ENCODE assay signal across 8 cellular contexts in the genomic region with DNA sequence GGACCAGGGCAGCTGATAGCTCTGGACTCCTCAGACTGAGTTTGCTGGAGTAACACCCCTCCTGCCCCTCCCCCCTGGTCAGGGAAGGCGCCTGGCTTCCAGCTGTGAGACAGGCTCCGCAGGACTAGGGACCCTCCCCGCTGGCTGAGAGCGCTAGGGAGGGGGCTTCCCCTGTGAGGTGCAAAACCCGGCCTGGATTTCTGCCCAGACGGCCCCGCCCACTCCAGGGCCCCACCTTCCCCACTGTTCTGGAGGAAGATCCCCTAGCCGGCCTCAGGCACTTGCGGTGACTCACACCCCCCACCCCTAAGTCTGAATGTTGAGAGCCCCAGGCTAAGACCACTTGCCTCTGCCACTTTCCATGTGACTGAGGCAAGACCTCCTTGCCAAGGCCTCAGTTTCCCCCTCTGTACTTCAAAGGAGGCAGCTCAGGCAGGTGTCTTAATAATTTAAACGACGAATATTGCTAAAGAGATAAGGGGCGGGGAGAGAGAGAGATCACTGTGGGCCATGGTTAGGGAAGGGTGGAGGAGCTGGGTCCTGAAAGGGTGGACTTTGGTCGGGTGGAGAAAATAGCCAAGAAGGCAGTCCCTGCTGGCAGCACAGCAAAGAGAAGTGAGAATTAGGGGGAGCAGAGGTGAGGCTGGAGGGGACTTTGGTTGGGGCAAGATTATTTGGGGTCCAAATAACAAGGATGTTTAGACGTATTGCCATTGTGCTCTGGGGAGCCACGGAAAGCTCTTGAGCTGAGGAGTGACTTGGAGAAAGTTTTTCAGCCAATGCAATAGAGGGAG. TPM values are rescaled to one million over a fixed set of nuclear protein-coding genes. Genes with fewer than 3 reads are reported as not detected.
DNase-seq lines count a peak whose midpoint lies in the region; ATAC-seq and FAIRE-seq lines count a peak whose summit lies in the region.

No MANE protein-coding gene starts in this region.

- H3K9me3 Mint-ChIP-seq in natural killer cell treated with Interleukin-12 subunit alpha and Interleukin-12 subunit beta and Interleukin-15 and Interleukin-18, amount 100 ng/mL, for 72 hours: no peaks in the 10 kb centered on the region

- DNase-seq in SKM-1 treated with dmso at 0.1 percent for 144 hours (lab: John Stamatoyannopoulos, UW; ENCODE audit: unreplicated experiment): peak; percentile 23
- no peak for DNase-seq in SKM-1 (lab: John Stamatoyannopoulos, UW; ENCODE audit: unreplicated experiment)
- peak; percentile 97 for DNase-seq in NCI-H69 (lab: John Stamatoyannopoulos, UW)
- DNase-seq in natural killer cell treated with Interleukin-12 subunit alpha and Interleukin-12 subunit beta and Interleukin-15 and Interleukin-18, amount 100 ng/mL, for 72 hours (ENCODE audit: low spot score): no peak
- DNase-seq in GF-D8 (lab: John Stamatoyannopoulos, UW): no peak
- DNase-seq in SW 1271 (lab: John Stamatoyannopoulos, UW): no peak

- H3K27me3 Mint-ChIP-seq in natural killer cell treated with Interleukin-12 subunit alpha and Interleukin-12 subunit beta and Interleukin-15 and Interleukin-18, amount 100 ng/mL, for 72 hours: peaks cover 37 to 50% of the 10 kb centered on the region in 2 donors

- no peak overlapping the region for H3K27ac Mint-ChIP-seq in natural killer cell treated with Interleukin-12 subunit alpha and Interleukin-12 subunit beta and Interleukin-15 and Interleukin-18, amount 100 ng/mL, for 72 hours

- H3K4me3 Mint-ChIP-seq in natural killer cell treated with Interleukin-12 subunit alpha and Interleukin-12 subunit beta and Interleukin-15 and Interleukin-18, amount 100 ng/mL, for 72 hours: peak overlapping the region; percentile 50

- H3K4me1 Mint-ChIP-seq in natural killer cell treated with Interleukin-12 subunit alpha and Interleukin-12 subunit beta and Interleukin-15 and Interleukin-18, amount 100 ng/mL, for 72 hours (ENCODE audit: low read depth in 2 of 2): peaks cover 0 to 13% of the 10 kb centered on the region in 2 donors

- FAIRE-seq in endometrium (lab: Jason Lieb, UNC): peak; percentile 29

- ATAC-seq in natural killer cell treated with Interleukin-12 subunit alpha and Interleukin-12 subunit beta and Interleukin-15 and Interleukin-18, amount 100 ng/mL, for 72 hours: no peak
- no peak for ATAC-seq in GM19455 (IDR thresholded peaks at IDR 0.05; ENCODE audit: unreplicated experiment)

- H3K36me3 Mint-ChIP-seq in natural killer cell treated with Interleukin-12 subunit alpha and Interleukin-12 subunit beta and Interleukin-15 and Interleukin-18, amount 100 ng/mL, for 72 hours: no peaks in the 10 kb centered on the region

RNA-seq across cellular contexts. Expression of gene DAB2IP, which starts 1.0 kb away (rescaled TPM):
- total RNA-seq in natural killer cell treated with Interleukin-12 subunit alpha and Interleukin-12 subunit beta and Interleukin-15 and Interleukin-18, amount 100 ng/mL, for 72 hours: under 1 TPM; 0.07 to 0.53 TPM

Comparison
In these comparisons a context has a peak if more than half of its experiments do, and no peak if none do; other contexts are left out.
1. DNase-seq: peak in SKM-1 treated with dmso at 0.1 percent for 144 hours (single experiment) and NCI-H69 (single experiment); none in SKM-1 (single experiment), natural killer cell treated with Interleukin-12 subunit alpha and Interleukin-12 subunit beta and Interleukin-15 and Interleukin-18, amount 100 ng/mL, for 72 hours (single experiment), GF-D8 (single experiment) and SW 1271 (0 of 2).